In genomic region chr10:102775973-102776669, GRCh38 we compare ENCODE assay signal across 7 cellular contexts. TPM values are rescaled to one million over a fixed set of nuclear protein-coding genes. Genes with fewer than 3 reads are reported as not detected.
DNase-seq lines count a peak whose midpoint lies in the region; ATAC-seq and TF ChIP-seq lines count a peak whose summit lies in the region.

No MANE protein-coding gene starts in this region.

- H3K4me1 ChIP-seq in heart right ventricle (peaks cover 33 to 99% (median 82%) of the 10 kb centered on the region in 9 donors), ovary (ENCODE audit: insufficient read depth) (peaks cover 44% of the 10 kb centered on the region)

- H3K27me3 ChIP-seq in heart right ventricle = no peaks in the 10 kb centered on the region
- no peaks in the 10 kb centered on the region for H3K27me3 ChIP-seq in ovary

- H3K27ac ChIP-seq in heart right ventricle (peak overlapping the region; percentile 85 to 99 (median 97)), ovary (peak overlapping the region; percentile 67 to 89)

- TF ChIP-seq EP300 in ovary (IDR thresholded peaks at IDR 0.05) = peak; percentile 16

- TF ChIP-seq CTCF in heart right ventricle (IDR thresholded peaks at IDR 0.05) = no peak
- TF ChIP-seq CTCF in ovary (IDR thresholded peaks at IDR 0.05) = no peak

- peak; percentile 77 to 92 (median 87) for ATAC-seq in heart right ventricle
- ATAC-seq in GM21515 (IDR thresholded peaks at IDR 0.05; ENCODE audit: unreplicated experiment) = no peak
- no peak for ATAC-seq in HG03442 (IDR thresholded peaks at IDR 0.05; ENCODE audit: unreplicated experiment)
- ATAC-seq in GM21360 (IDR thresholded peaks at IDR 0.05; ENCODE audit: unreplicated experiment) = no peak

- H3K9me3 ChIP-seq in heart right ventricle (no peaks in the 10 kb centered on the region), ovary (no peaks in the 10 kb centered on the region)

- peak; percentile 71 for TF ChIP-seq POLR2A in ovary (IDR thresholded peaks at IDR 0.05)

- intact Hi-C loops in heart right ventricle (cut with DNase I) = loop anchor here in 4 of 10 donors (1.0 to 5.0 kb wide), 4 partner anchors 20 to 41 kb away; partner anchors contain the start of gene WBP1L (in 2 of the 4)
- intact Hi-C loops in ovary (cut with DNase I) = no loop called here

- H3K4me3 ChIP-seq in heart right ventricle (peak overlapping the region; percentile 36 to 67 (median 59)), ovary (peak overlapping the region; percentile 51)

- peaks cover 0 to 3% (median 0%) of the 10 kb centered on the region in 9 donors for H3K36me3 ChIP-seq in heart right ventricle
- H3K36me3 ChIP-seq in ovary = no peaks in the 10 kb centered on the region

- DNase-seq in KG1 (lab: John Stamatoyannopoulos, UW) (peak; percentile 25), heart right ventricle (peak; percentile 78 to 95), ovary (peak; percentile 84 to 88 (median 85))
- DNase-seq in activated naive CD8-positive, alpha-beta T cell treated with anti-CD3 and anti-CD28 coated beads, Interleukin-2, amount 50 U/mL, for 16 hours (ENCODE audit: low read depth, low spot score) = peak; percentile 1

- WGBS in heart right ventricle, 2 donors = 3% methylated on average over 17 of the region's 17 CpGs
- WGBS in ovary, 3 donors = 0 to 2% (median 1%) methylated on average over 17 of the region's 17 CpGs

RNA-seq across cellular contexts. Expression of gene WBP1L, which starts 32.4 kb away (rescaled TPM):
- total RNA-seq in heart right ventricle = 10 to 100 TPM; 17.3 to 33.3 (median 21.0) TPM
- 10 to 100 TPM; 14.3 to 17.5 TPM for polyA plus RNA-seq in heart right ventricle
- 10 to 100 TPM; 45.5 to 71.8 (median 51.3) TPM for total RNA-seq in ovary
- 10 to 100 TPM; 40.6 to 46.5 TPM for polyA plus RNA-seq in ovary

Comparison
In these comparisons a context has a peak if more than half of its experiments do, and no peak if none do; other contexts are left out.
1. DNase-seq: peak in every context shown above with its lines; median percentile 86 in heart right ventricle; 85 in ovary; 25 in KG1; 1 in activated naive CD8-positive, alpha-beta T cell treated with anti-CD3 and anti-CD28 coated beads, Interleukin-2, amount 50 U/mL, for 16 hours.
2. ATAC-seq: peak in heart right ventricle (8 of 8); none in GM21515 (single experiment), HG03442 (single experiment) and GM21360 (single experiment).